Comparison of ENCODE assay signal across 13 cellular contexts in the genomic region with DNA sequence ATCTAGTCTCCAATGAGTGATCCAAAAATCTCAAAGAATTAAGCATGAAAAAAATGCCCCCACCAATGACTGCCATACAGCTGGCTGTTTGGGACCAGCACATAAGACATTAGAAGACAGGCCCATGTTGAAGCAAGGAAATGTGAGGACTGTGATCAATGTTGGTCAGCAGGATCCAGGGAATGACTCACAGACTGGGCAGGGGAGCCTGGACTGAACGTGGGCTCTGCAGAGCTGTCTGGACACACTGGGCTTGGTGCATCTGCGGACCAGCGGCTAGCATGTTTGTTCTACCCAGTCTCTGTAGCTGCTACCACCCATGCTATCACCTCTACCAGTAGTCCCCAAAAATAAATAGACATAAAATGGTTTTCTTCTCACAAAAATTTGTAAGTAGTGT.
A peak's percentile ranks its signal among the peaks of the same experiment; 100 is the strongest.
DNase-seq lines count a peak whose midpoint lies in the region; ATAC-seq and TF ChIP-seq lines count a peak whose summit lies in the region.
"Had no signal": no experiment of that assay in that cellular context is flagged by ENCODE, and none has a peak within 500 bp of the region (broad histone marks: within the 10 kb centered on the region; RNA-seq: fewer than 3 reads in every experiment).

No MANE protein-coding gene starts in this region.

- no peaks in the 10 kb centered on the region for H3K27me3 Mint-ChIP-seq in neural crest cell (ENCODE audit: low read depth)

- in situ Hi-C loops in KBM-7 (cut with MboI; ENCODE audit: low pct_unique_long_range_greater_than_20kb, low sequenced_read_pairs): no loop called here

- DNase-seq in AG20443 (ENCODE audit: low spot score) (peak; percentile 70), RWPE1 (ENCODE audit: low spot score) (no peak), fibroblast of mammary gland (ENCODE audit: low read depth) (peak; percentile 81), neural crest cell (ENCODE audit: low read depth, low spot score) (no peak), AML-193 (lab: John Stamatoyannopoulos, UW) (no peak), KBM-7 (no peak), epidermal melanocyte (ENCODE audit: insufficient read length, low spot score) (no peak)
- DNase-seq: activated CD4-positive, alpha-beta T cell treated with anti-CD3 and anti-CD28 coated beads, Interleukin-2, amount 50 U/mL, for 4 hours; effector CD4-positive, alpha-beta T cell had no signal

- no peak for ATAC-seq in HG02973 (IDR thresholded peaks at IDR 0.05; ENCODE audit: unreplicated experiment)

- CTCF ChIA-PET in RWPE1 (lab: Yijun Ruan, JAX): no interaction called here

- H3K36me3 Mint-ChIP-seq in neural crest cell (ENCODE audit: low read depth): no peaks in the 10 kb centered on the region
- H3K36me3 Mint-ChIP-seq: activated naive CD4-positive, alpha-beta T cell treated with anti-CD3 and anti-CD28 coated beads, Interleukin-2, amount 50 U/mL, for 24 hours had no signal

- POLR2A ChIA-PET in RWPE1 (lab: Yijun Ruan, JAX; ENCODE audit: low non-redundant PET): no interaction called here

- H3K27ac ChIP-seq in RWPE1: peak overlapping the region; percentile 57; the same call in 1 of the 2 replicates
- H3K27ac ChIP-seq: KMS-11 had no signal

- peak overlapping the region; percentile 5 for H3K27ac Mint-ChIP-seq in neural crest cell (ENCODE audit: unreplicated experiment)
- H3K27ac Mint-ChIP-seq: activated naive CD4-positive, alpha-beta T cell treated with anti-CD3 and anti-CD28 coated beads, Interleukin-2, amount 50 U/mL, for 24 hours; progenitor cell of endocrine pancreas had no signal

- peaks cover 3% of the 10 kb centered on the region for H3K9me3 Mint-ChIP-seq in neural crest cell
- H3K9me3 Mint-ChIP-seq: activated naive CD4-positive, alpha-beta T cell treated with anti-CD3 and anti-CD28 coated beads, Interleukin-2, amount 50 U/mL, for 24 hours had no signal

- no peak overlapping the region for H3K4me3 Mint-ChIP-seq in neural crest cell
- H3K4me3 Mint-ChIP-seq: activated naive CD4-positive, alpha-beta T cell treated with anti-CD3 and anti-CD28 coated beads, Interleukin-2, amount 50 U/mL, for 24 hours had no signal

- H3K4me3 ChIP-seq in fibroblast of mammary gland (ENCODE audit: control insufficient read depth, low read depth, low read length): no peak overlapping the region

- H3K4me1 Mint-ChIP-seq in neural crest cell: peaks cover 29% of the 10 kb centered on the region
- H3K4me1 Mint-ChIP-seq: activated naive CD4-positive, alpha-beta T cell treated with anti-CD3 and anti-CD28 coated beads, Interleukin-2, amount 50 U/mL, for 24 hours had no signal

- TF ChIP-seq CTCF in RWPE1 (conservative IDR thresholded peaks at IDR 0.05; ENCODE audit: low read depth): no peak
- no peak for TF ChIP-seq CTCF in fibroblast of mammary gland (conservative IDR thresholded peaks at IDR 0.05; ENCODE audit: control insufficient read depth, insufficient read depth, low read depth, low read length)
- no peak for TF ChIP-seq CTCF in neural crest cell (conservative IDR thresholded peaks at IDR 0.05)

Comparison
In these comparisons a context has a peak if more than half of its experiments do, and no peak if none do; other contexts are left out.
1. DNase-seq: peak in AG20443 (single experiment) and fibroblast of mammary gland (single experiment); none in RWPE1 (single experiment), neural crest cell (single experiment), AML-193 (0 of 2), KBM-7 (single experiment) and epidermal melanocyte (single experiment).